In genomic region chr22:38921801-38922200, GRCh38 we compare ENCODE assay signal across 17 cellular contexts. TPM values are rescaled to one million over a fixed set of nuclear protein-coding genes. Genes with fewer than 3 reads are reported as not detected.
A peak's percentile ranks its signal among the peaks of the same experiment; 100 is the strongest.
DNase-seq lines count a peak whose midpoint lies in the region; ATAC-seq and TF ChIP-seq lines count a peak whose summit lies in the region.
"Had no signal": no experiment of that assay in that cellular context is flagged by ENCODE, and none has a peak within 500 bp of the region (broad histone marks: within the 10 kb centered on the region; RNA-seq: fewer than 3 reads in every experiment).

No MANE protein-coding gene starts in this region.

- no peak overlapping the region for H3K4ac ChIP-seq in mesenchymal stem cell (ENCODE audit: low read depth in 1 of 2, low read length in 2 of 2)

- H3K9ac ChIP-seq in mucosa of stomach (ENCODE audit: low read length) (no peak overlapping the region), mesenchymal stem cell (ENCODE audit: low read length) (no peak overlapping the region)

- no peak overlapping the region for H3K14ac ChIP-seq in mesenchymal stem cell (ENCODE audit: low read length in 2 of 2)

- WGBS in esophagus muscularis mucosa = 69% methylated on average over 4 of the region's 4 CpGs
- 73% methylated on average over 3 of the region's 4 CpGs for WGBS in mesenchymal stem cell

- no peak for ATAC-seq in HG02759 (IDR thresholded peaks at IDR 0.05; ENCODE audit: unreplicated experiment)
- ATAC-seq: Panc1 had no signal

- no peak overlapping the region for H2AFZ ChIP-seq in mesenchymal stem cell (ENCODE audit: low read depth, low read length)

- no peak overlapping the region for H2BK120ac ChIP-seq in mesenchymal stem cell (ENCODE audit: low read depth, low read length)

- H2AK5ac ChIP-seq in mesenchymal stem cell (ENCODE audit: low read length, severe bottlenecking) = no peak overlapping the region

- no peak for TF ChIP-seq POLR2A in esophagus muscularis mucosa (IDR thresholded peaks at IDR 0.05; ENCODE audit: low read depth)

- H4K91ac ChIP-seq in mesenchymal stem cell (ENCODE audit: low read length) = no peak overlapping the region

- in situ Hi-C loops in Caki2 (cut with HindIII; ENCODE audit: low pct_unique_long_range_greater_than_20kb, low sequenced_read_pairs) = no loop called here

- H2BK5ac ChIP-seq in mesenchymal stem cell (ENCODE audit: low read depth, low read length, poor library complexity, severe bottlenecking) = no peak overlapping the region

- H2BK12ac ChIP-seq in mesenchymal stem cell (ENCODE audit: low read length in 2 of 2) = no peak overlapping the region

- no peak overlapping the region for H3K4me3 ChIP-seq in Jurkat, Clone E6-1 (ENCODE audit: low read length)
- H3K4me3 ChIP-seq in mucosa of stomach (ENCODE audit: low read length) (peak overlapping the region; percentile 6), esophagus muscularis mucosa (no peak overlapping the region), mesenchymal stem cell (ENCODE audit: insufficient read depth in 1 of 2, low read depth in 1 of 2, low read length in 2 of 2) (no peak overlapping the region)
- H3K4me3 ChIP-seq: SJSA1 had no signal

- H3K23ac ChIP-seq in mesenchymal stem cell (ENCODE audit: low read length in 2 of 2) = no peak overlapping the region

- TF ChIP-seq EP300 in esophagus muscularis mucosa (IDR thresholded peaks at IDR 0.05) = no peak

- intact Hi-C loops in esophagus muscularis mucosa (cut with DNase I) = loop anchor here (5.0 to 10.0 kb wide), 2 partner anchors 34 to 63 kb away; partner anchors contain the start of gene APOBEC3B

- no peak overlapping the region for H4K8ac ChIP-seq in mesenchymal stem cell (ENCODE audit: low read length)

- no peaks in the 10 kb centered on the region for H3K27me3 ChIP-seq in mucosa of stomach (ENCODE audit: control insufficient read depth, insufficient read depth, low read length)
- H3K27me3 ChIP-seq in esophagus muscularis mucosa = no peaks in the 10 kb centered on the region
- peaks cover 5 to 15% of the 10 kb centered on the region in 2 experiments for H3K27me3 ChIP-seq in mesenchymal stem cell (ENCODE audit: control insufficient read depth in 1 of 2, insufficient read depth in 1 of 2, low read length in 2 of 2)

- DNase-seq in Caki2 (ENCODE audit: low read depth) (peak; percentile 62), esophagus muscularis mucosa (ENCODE audit: extremely low spot score) (no peak), mesenchymal stem cell (no peak)
- DNase-seq in Jurkat, Clone E6-1 (ENCODE audit: low read depth, low spot score) = peak; percentile 26
- DNase-seq: AML-193, GOT3, NCI-H187 treated with DMSO at 0.1 percent for 48 hours, NCI-H526 had no signal

- H3K36me3 ChIP-seq in mucosa of stomach (ENCODE audit: control insufficient read depth, insufficient read depth, low read length) (no peaks in the 10 kb centered on the region), esophagus muscularis mucosa (no peaks in the 10 kb centered on the region), mesenchymal stem cell (ENCODE audit: control insufficient read depth in 1 of 2, insufficient read depth in 2 of 2, low read depth in 1 of 2, low read length in 2 of 2) (no peaks in the 10 kb centered on the region)
- H3K36me3 ChIP-seq: SJSA1 had no signal

- H3K18ac ChIP-seq in mesenchymal stem cell (ENCODE audit: low read depth in 1 of 2, low read length in 2 of 2) = no peak overlapping the region

- TF ChIP-seq CTCF in VCaP (conservative IDR thresholded peaks at IDR 0.05) = no peak
- no peak for TF ChIP-seq CTCF in esophagus muscularis mucosa (IDR thresholded peaks at IDR 0.05)

- H3K4me2 ChIP-seq in mesenchymal stem cell (ENCODE audit: low read length, poor library complexity, severe bottlenecking) = no peak overlapping the region

- H3K27ac ChIP-seq in VCaP (peak overlapping the region; percentile 96), esophagus muscularis mucosa (replicated peaks in 1 of 4) (no peak overlapping the region), mesenchymal stem cell (ENCODE audit: low read length, poor library complexity, severe bottlenecking) (no peak overlapping the region)
- H3K27ac ChIP-seq: HL-60, SJSA1 had no signal

- no peaks in the 10 kb centered on the region for H3K79me1 ChIP-seq in mesenchymal stem cell (replicated peaks; ENCODE audit: low read length, poor library complexity, severe bottlenecking)

- no peak overlapping the region for H2BK15ac ChIP-seq in mesenchymal stem cell (ENCODE audit: low read depth, poor library complexity, severe bottlenecking)

- peaks cover 64% of the 10 kb centered on the region for H3K4me1 ChIP-seq in mucosa of stomach (ENCODE audit: control insufficient read depth, insufficient read depth, low read length)
- H3K4me1 ChIP-seq in esophagus muscularis mucosa = peaks cover 15 to 36% (median 33%) of the 10 kb centered on the region in 4 donors
- peaks cover 5% of the 10 kb centered on the region for H3K4me1 ChIP-seq in mesenchymal stem cell (ENCODE audit: control insufficient read depth, insufficient read depth, low read depth, low read length)

- no peaks in the 10 kb centered on the region for H3K9me3 ChIP-seq in mucosa of stomach (ENCODE audit: control insufficient read depth, low read length)
- H3K9me3 ChIP-seq in esophagus muscularis mucosa = no peaks in the 10 kb centered on the region
- H3K9me3 ChIP-seq in mesenchymal stem cell (ENCODE audit: control insufficient read depth, low read length) = no peaks in the 10 kb centered on the region
- H3K9me3 ChIP-seq: SJSA1 had no signal

RNA-seq across cellular contexts. Expression of gene APOBEC3A, which starts 35.6 kb away (rescaled TPM):
- not detected in 2 replicates for total RNA-seq in Caki2 (2014; rRNA removed; shearing (Covaris generic); ENCODE audit: low replicate concordance)
- polyA plus RNA-seq in Jurkat, Clone E6-1 (2012; ENCODE audit: insufficient read depth, insufficient read length) = not detected
- total RNA-seq in esophagus muscularis mucosa = 1 to 10 TPM in 1 of 4 donors, under 1 TPM in 1, not detected in 2; 0.58 to 8.0 TPM
- polyA plus RNA-seq in mesenchymal stem cell (2013, experiment 1 of 2) = not detected
- polyA plus RNA-seq in mesenchymal stem cell (2013, experiment 2 of 2) = not detected
- total RNA-seq: HT1080, LHCN-M2, SJSA1 had no signal
- polyA plus RNA-seq: IgD-negative memory B cell had no signal

RNA-seq across cellular contexts. Expression of gene CBX6, which starts 49.8 kb away (rescaled TPM):
- total RNA-seq in Caki2 (2014; rRNA removed; shearing (Covaris generic); ENCODE audit: low replicate concordance) = 59.5 and 63.9 TPM in 2 replicates
- 12.3 TPM for polyA plus RNA-seq in Jurkat, Clone E6-1 (2012; ENCODE audit: insufficient read depth, insufficient read length)
- 100 to 1,000 TPM in 3 of 4 donors, 10 to 100 TPM in 1; 73.7 to 172 (median 129) TPM for total RNA-seq in esophagus muscularis mucosa
- polyA plus RNA-seq in mesenchymal stem cell (2013, experiment 1 of 2) = 39.2 TPM
- 38.5 TPM for polyA plus RNA-seq in mesenchymal stem cell (2013, experiment 2 of 2)

Comparison
In these comparisons a context has a peak if more than half of its experiments do, and no peak if none do; other contexts are left out.
1. DNase-seq: peak in Caki2 (single experiment) and Jurkat, Clone E6-1 (single experiment); none in esophagus muscularis mucosa (single experiment) and mesenchymal stem cell (single experiment).